ENCODE assay signal across 26 cellular contexts in genomic region chr22:35896306-35896705, GRCh38.
A peak's percentile ranks its signal among the peaks of the same experiment; 100 is the strongest.
DNase-seq lines count a peak whose midpoint lies in the region; ATAC-seq and TF ChIP-seq lines count a peak whose summit lies in the region.
"Had no signal": no experiment of that assay in that cellular context is flagged by ENCODE, and none has a peak within 500 bp of the region (broad histone marks: within the 10 kb centered on the region; RNA-seq: fewer than 3 reads in every experiment).

No MANE protein-coding gene starts in this region.

- TF ChIP-seq CTCF in natural killer cell (IDR thresholded peaks at IDR 0.05) (no peak), nephron progenitor cell (IDR thresholded peaks at IDR 0.05) (no peak)

- peak overlapping the region in 1 of 2 donors; percentile 86 for H3K27ac Mint-ChIP-seq in natural killer cell
- H3K27ac Mint-ChIP-seq in natural killer cell treated with Interleukin-12 subunit alpha and Interleukin-12 subunit beta and Interleukin-15 and Interleukin-18, amount 100 ng/mL, for 72 hours = no peak overlapping the region
- peak overlapping the region; percentile 94 for H3K27ac Mint-ChIP-seq in nephron progenitor cell
- H3K27ac Mint-ChIP-seq: activated CD4-positive, alpha-beta T cell treated with anti-CD3 and anti-CD28 coated beads, Interleukin-2, amount 10 ng/mL, durations not matched to agents 24 days and 14 days; activated CD8-positive, alpha-beta memory T cell treated with anti-CD3 and anti-CD28 coated beads, Interleukin-2, amount 10 ng/mL, durations not matched to agents 7 days and 5 days; activated T-helper 1 cell treated with anti-CD3 and anti-CD28 coated beads, Interleukin-12 subunit alpha, Interleukin-12 subunit beta, Interleukin-2, Interleukin-4 antibody, amounts not matched to agents 30 ng/mL and 10 ng/mL and 1 ng/mL, durations not matched to agents 14 hours and 24 hours and 36 hours; T-helper 2 cell treated with Interferon-gamma antibody and Interleukin-4, amounts not matched to agents 5 μg/mL and 100 μg/mL, for 36 hours had no signal

- H3K36me3 ChIP-seq in HAP-1 (replicated peaks) = no peaks in the 10 kb centered on the region
- H3K36me3 ChIP-seq: BLaER1 had no signal

- H3K27me3 Mint-ChIP-seq in natural killer cell (ENCODE audit: low read depth in 2 of 2) = peaks cover 9 to 23% of the 10 kb centered on the region in 2 donors
- H3K27me3 Mint-ChIP-seq in natural killer cell treated with Interleukin-12 subunit alpha and Interleukin-12 subunit beta and Interleukin-15 and Interleukin-18, amount 100 ng/mL, for 72 hours = peaks cover 17 to 25% of the 10 kb centered on the region in 2 donors
- no peaks in the 10 kb centered on the region for H3K27me3 Mint-ChIP-seq in nephron progenitor cell (ENCODE audit: low read depth, poor library complexity)

- no peaks in the 10 kb centered on the region for H3K36me3 Mint-ChIP-seq in natural killer cell
- H3K36me3 Mint-ChIP-seq in natural killer cell treated with Interleukin-12 subunit alpha and Interleukin-12 subunit beta and Interleukin-15 and Interleukin-18, amount 100 ng/mL, for 72 hours = no peaks in the 10 kb centered on the region
- H3K36me3 Mint-ChIP-seq in nephron progenitor cell (ENCODE audit: low read depth) = peaks cover 5% of the 10 kb centered on the region
- H3K36me3 Mint-ChIP-seq: activated CD8-positive, alpha-beta memory T cell treated with anti-CD3 and anti-CD28 coated beads, Interleukin-2, amount 10 ng/mL, durations not matched to agents 7 days and 5 days; activated naive CD4-positive, alpha-beta T cell treated with anti-CD3 and anti-CD28 coated beads, Interleukin-2, amount 50 U/mL, for 72 hours; immature natural killer cell had no signal

- no peaks in the 10 kb centered on the region for H3K9me3 ChIP-seq in HAP-1
- H3K9me3 ChIP-seq: BLaER1 had no signal

- no peaks in the 10 kb centered on the region for H3K9me3 Mint-ChIP-seq in natural killer cell
- no peaks in the 10 kb centered on the region for H3K9me3 Mint-ChIP-seq in natural killer cell treated with Interleukin-12 subunit alpha and Interleukin-12 subunit beta and Interleukin-15 and Interleukin-18, amount 100 ng/mL, for 72 hours
- no peaks in the 10 kb centered on the region for H3K9me3 Mint-ChIP-seq in nephron progenitor cell
- H3K9me3 Mint-ChIP-seq: activated CD4-positive, alpha-beta T cell treated with anti-CD3 and anti-CD28 coated beads, Interleukin-2, amount 10 ng/mL, durations not matched to agents 24 days and 14 days; activated naive CD4-positive, alpha-beta T cell treated with anti-CD3 and anti-CD28 coated beads, Interleukin-2, amount 50 U/mL, for 72 hours; activated T-helper 1 cell treated with anti-CD3 and anti-CD28 coated beads, Interleukin-12 subunit alpha, Interleukin-12 subunit beta, Interleukin-2, Interleukin-4 antibody, amounts not matched to agents 30 ng/mL and 10 ng/mL and 1 ng/mL, durations not matched to agents 14 hours and 24 hours and 36 hours; immature natural killer cell; neural crest cell; T-helper 2 cell treated with Interferon-gamma antibody and Interleukin-4, amounts not matched to agents 5 μg/mL and 100 μg/mL, for 36 hours had no signal

- intact Hi-C loops in natural killer cell (cut with micrococcal nuclease) = no loop called here

- in situ Hi-C loops in HAP-1 (cut with MboI; ENCODE audit: low sequenced_read_pairs) = no loop called here

- peaks cover 9% of the 10 kb centered on the region for H3K4me1 ChIP-seq in HAP-1

- no peak for DNase-seq in natural killer cell
- DNase-seq in natural killer cell treated with Interleukin-12 subunit alpha and Interleukin-12 subunit beta and Interleukin-15 and Interleukin-18, amount 100 ng/mL, for 72 hours (ENCODE audit: low spot score) = no peak
- DNase-seq in epithelial cell of prostate (ENCODE audit: low read depth, low spot score) = no peak
- DNase-seq in nephron progenitor cell = no peak
- DNase-seq in GF-D8 (lab: John Stamatoyannopoulos, UW) = no peak
- DNase-seq in HuH-7.5 (ENCODE audit: low spot score) = no peak
- no peak for DNase-seq in activated CD4-positive, alpha-beta T cell treated with anti-CD3 and anti-CD28 coated beads for 48 hours
- no peak for DNase-seq in HAP-1 (ENCODE audit: low spot score in 2 of 2)
- DNase-seq: activated CD4-positive, alpha-beta T cell treated with anti-CD3 and anti-CD28 coated beads, Interleukin-2, amount 10 ng/mL, durations not matched to agents 24 days and 14 days; activated CD8-positive, alpha-beta memory T cell treated with anti-CD3 and anti-CD28 coated beads, Interleukin-2, amount 10 ng/mL, durations not matched to agents 7 days and 5 days; aorta; DMS79; immature natural killer cell; left ventricle myocardium superior; NCI-H1092; NCI-H187 treated with DMSO at 0.1 percent for 48 hours; NCI-H526 treated with DMSO at 0.1 percent for 48 hours; RPMI8226 had no signal

- H3K27me3 ChIP-seq in HAP-1 (ENCODE audit: low read depth) = no peaks in the 10 kb centered on the region
- H3K27me3 ChIP-seq: BLaER1 had no signal

- peaks cover 36 to 40% of the 10 kb centered on the region in 2 donors for H3K4me1 Mint-ChIP-seq in natural killer cell
- peaks cover 8 to 21% of the 10 kb centered on the region in 2 donors for H3K4me1 Mint-ChIP-seq in natural killer cell treated with Interleukin-12 subunit alpha and Interleukin-12 subunit beta and Interleukin-15 and Interleukin-18, amount 100 ng/mL, for 72 hours (ENCODE audit: low read depth in 2 of 2)
- H3K4me1 Mint-ChIP-seq in nephron progenitor cell = peaks cover 66% of the 10 kb centered on the region

- no peak overlapping the region for H3K4me3 ChIP-seq in HAP-1
- H3K4me3 ChIP-seq: BLaER1 had no signal

- peak overlapping the region; percentile 5 for H3K4me3 Mint-ChIP-seq in natural killer cell
- no peak overlapping the region for H3K4me3 Mint-ChIP-seq in natural killer cell treated with Interleukin-12 subunit alpha and Interleukin-12 subunit beta and Interleukin-15 and Interleukin-18, amount 100 ng/mL, for 72 hours
- peak overlapping the region; percentile 4 for H3K4me3 Mint-ChIP-seq in nephron progenitor cell
- H3K4me3 Mint-ChIP-seq: activated CD4-positive, alpha-beta T cell treated with anti-CD3 and anti-CD28 coated beads, Interleukin-2, amount 10 ng/mL, durations not matched to agents 24 days and 14 days; activated CD8-positive, alpha-beta memory T cell treated with anti-CD3 and anti-CD28 coated beads, Interleukin-2, amount 10 ng/mL, durations not matched to agents 7 days and 5 days; activated T-helper 1 cell treated with anti-CD3 and anti-CD28 coated beads, Interleukin-12 subunit alpha, Interleukin-12 subunit beta, Interleukin-2, Interleukin-4 antibody, amounts not matched to agents 30 ng/mL and 10 ng/mL and 1 ng/mL, durations not matched to agents 14 hours and 24 hours and 36 hours; neural crest cell; T-helper 2 cell treated with Interferon-gamma antibody and Interleukin-4, amounts not matched to agents 5 μg/mL and 100 μg/mL, for 36 hours had no signal

- peak overlapping the region; percentile 80 for H3K27ac ChIP-seq in epithelial cell of prostate
- H3K27ac ChIP-seq: BLaER1, parathyroid adenoma, VCaP had no signal

- ATAC-seq in natural killer cell = no peak
- no peak for ATAC-seq in natural killer cell treated with Interleukin-12 subunit alpha and Interleukin-12 subunit beta and Interleukin-15 and Interleukin-18, amount 100 ng/mL, for 72 hours
- ATAC-seq: activated CD8-positive, alpha-beta memory T cell treated with anti-CD3 and anti-CD28 coated beads, Interleukin-2, amount 10 ng/mL, durations not matched to agents 7 days and 5 days; activated naive CD4-positive, alpha-beta T cell treated with anti-CD3 and anti-CD28 coated beads, Interleukin-2, amount 50 U/mL, for 72 hours; left ventricle myocardium superior; SK-N-SH treated with all-trans-retinoic acid at 6 μM for 48 hours had no signal
